ENCODE assay signal across 21 cellular contexts in genomic region chr3:132569153-132569552, GRCh38. TPM values are rescaled to one million over a fixed set of nuclear protein-coding genes. Genes with fewer than 3 reads are reported as not detected.
DNase-seq lines count a peak whose midpoint lies in the region; TF ChIP-seq lines count a peak whose summit lies in the region.
"Had no signal": no experiment of that assay in that cellular context is flagged by ENCODE, and none has a peak within 500 bp of the region (broad histone marks: within the 10 kb centered on the region; RNA-seq: fewer than 3 reads in every experiment).

No MANE protein-coding gene starts in this region.

- H3K4me3 Mint-ChIP-seq in T-helper 2 cell treated with Interferon-gamma antibody and Interleukin-4, amounts not matched to agents 5 μg/mL and 100 μg/mL, for 36 hours: no peak overlapping the region
- H3K4me3 Mint-ChIP-seq in stimulated activated naive CD8-positive, alpha-beta T cell treated with anti-CD3 and anti-CD28 coated beads, Interleukin-15, Interleukin-2, amounts not matched to agents 100 ng/mL and 50 ng/mL, for 24 hours: peak overlapping the region; percentile 6
- H3K4me3 Mint-ChIP-seq: naive thymus-derived CD8-positive, alpha-beta T cell; stimulated activated memory B cell treated with anti-CD40 and anti-IgM and Interleukin-4, amounts not matched to agents 10 μg/mL and 1 μg/mL and 100 μg/mL, for 72 hours had no signal

- no peak overlapping the region for H3K4me3 ChIP-seq in fibroblast of the aortic adventitia (ENCODE audit: low read depth, low read length)

- H3K9me3 Mint-ChIP-seq in T-helper 2 cell treated with Interferon-gamma antibody and Interleukin-4, amounts not matched to agents 5 μg/mL and 100 μg/mL, for 36 hours: peaks cover 5% of the 10 kb centered on the region
- peaks cover 5% of the 10 kb centered on the region for H3K9me3 Mint-ChIP-seq in stimulated activated naive CD8-positive, alpha-beta T cell treated with anti-CD3 and anti-CD28 coated beads, Interleukin-15, Interleukin-2, amounts not matched to agents 100 ng/mL and 50 ng/mL, for 24 hours

- no peak for TF ChIP-seq CTCF in fibroblast of the aortic adventitia (IDR thresholded peaks at IDR 0.05; ENCODE audit: insufficient read depth, low read length)

- H3K36me3 Mint-ChIP-seq in T-helper 2 cell treated with Interferon-gamma antibody and Interleukin-4, amounts not matched to agents 5 μg/mL and 100 μg/mL, for 36 hours (ENCODE audit: low read depth): peaks cover 4% of the 10 kb centered on the region
- H3K36me3 Mint-ChIP-seq in stimulated activated naive CD8-positive, alpha-beta T cell treated with anti-CD3 and anti-CD28 coated beads, Interleukin-15, Interleukin-2, amounts not matched to agents 100 ng/mL and 50 ng/mL, for 24 hours (ENCODE audit: low read depth): peaks cover 67% of the 10 kb centered on the region

- no peak overlapping the region for H3K27ac Mint-ChIP-seq in T-helper 2 cell treated with Interferon-gamma antibody and Interleukin-4, amounts not matched to agents 5 μg/mL and 100 μg/mL, for 36 hours
- H3K27ac Mint-ChIP-seq in stimulated activated naive CD8-positive, alpha-beta T cell treated with anti-CD3 and anti-CD28 coated beads, Interleukin-15, Interleukin-2, amounts not matched to agents 100 ng/mL and 50 ng/mL, for 24 hours: peak overlapping the region; percentile 67
- H3K27ac Mint-ChIP-seq: stimulated activated memory B cell treated with anti-CD40 and anti-IgM and Interleukin-4, amounts not matched to agents 10 μg/mL and 1 μg/mL and 100 μg/mL, for 72 hours had no signal

- DNase-seq in NCI-H2081 (lab: John Stamatoyannopoulos, UW) (peak; percentile 5 to 60), NCI-H2081 treated with DMSO at 0.1 percent for 48 hours (lab: John Stamatoyannopoulos, UW) (no peak), fibroblast of the aortic adventitia (ENCODE audit: low read depth) (peak; percentile 68), GM03348 (ENCODE audit: low spot score) (no peak), NCI-H345 treated with DMSO at 0.1 percent for 48 hours (lab: John Stamatoyannopoulos, UW; ENCODE audit: unreplicated experiment) (no peak), SW480 (ENCODE audit: low spot score) (no peak)
- DNase-seq in T-helper 2 cell treated with Interferon-gamma antibody and Interleukin-4, amounts not matched to agents 5 μg/mL and 100 μg/mL, for 36 hours (ENCODE audit: low spot score): peak; percentile 27
- DNase-seq: 8988T; activated CD4-positive, alpha-beta T cell treated with anti-CD3 and anti-CD28 coated beads for 1 hour; activated effector memory CD4-positive, alpha-beta T cell treated with anti-CD3 and anti-CD28 coated beads, Interleukin-2, amount 50 U/mL, for 16 hours; GDM1; left cardiac atrium; naive thymus-derived CD8-positive, alpha-beta T cell; NCI-H1694 treated with DMSO at 0.1 percent for 48 hours; NCI-H524; retina; stimulated activated CD4-positive, alpha-beta T cell treated with anti-CD3 and anti-CD28 coated beads, Interleukin-4, amount 100 ng/mL, for 4 hours; T-helper 1 cell had no signal

- no peaks in the 10 kb centered on the region for H3K27me3 Mint-ChIP-seq in T-helper 2 cell treated with Interferon-gamma antibody and Interleukin-4, amounts not matched to agents 5 μg/mL and 100 μg/mL, for 36 hours (ENCODE audit: low read depth)
- H3K27me3 Mint-ChIP-seq in stimulated activated naive CD8-positive, alpha-beta T cell treated with anti-CD3 and anti-CD28 coated beads, Interleukin-15, Interleukin-2, amounts not matched to agents 100 ng/mL and 50 ng/mL, for 24 hours: no peaks in the 10 kb centered on the region
- H3K27me3 Mint-ChIP-seq: naive thymus-derived CD8-positive, alpha-beta T cell; stimulated activated memory B cell treated with anti-CD40 and anti-IgM and Interleukin-4, amounts not matched to agents 10 μg/mL and 1 μg/mL and 100 μg/mL, for 72 hours had no signal

- peaks cover 8% of the 10 kb centered on the region for H3K4me1 Mint-ChIP-seq in T-helper 2 cell treated with Interferon-gamma antibody and Interleukin-4, amounts not matched to agents 5 μg/mL and 100 μg/mL, for 36 hours (ENCODE audit: low read depth)
- H3K4me1 Mint-ChIP-seq in stimulated activated naive CD8-positive, alpha-beta T cell treated with anti-CD3 and anti-CD28 coated beads, Interleukin-15, Interleukin-2, amounts not matched to agents 100 ng/mL and 50 ng/mL, for 24 hours (ENCODE audit: low read depth): peaks cover 25% of the 10 kb centered on the region

RNA-seq across cellular contexts. Expression of gene ACKR4, which starts 27.9 kb away (rescaled TPM):
- 11.4 and 175 TPM in 2 replicates for total RNA-seq in fibroblast of the aortic adventitia (ENCODE audit: low replicate concordance)
- total RNA-seq: H1 had no signal

Comparison
In these comparisons a context has a peak if more than half of its experiments do, and no peak if none do; other contexts are left out.
1. DNase-seq: peak in NCI-H2081 (2 of 2), T-helper 2 cell treated with Interferon-gamma antibody and Interleukin-4, amounts not matched to agents 5 μg/mL and 100 μg/mL, for 36 hours (single experiment) and fibroblast of the aortic adventitia (single experiment); none in NCI-H2081 treated with DMSO at 0.1 percent for 48 hours (single experiment), GM03348 (single experiment), NCI-H345 treated with DMSO at 0.1 percent for 48 hours (single experiment) and SW480 (single experiment).